ENCODE assay signal across 25 cellular contexts in the genomic region with DNA sequence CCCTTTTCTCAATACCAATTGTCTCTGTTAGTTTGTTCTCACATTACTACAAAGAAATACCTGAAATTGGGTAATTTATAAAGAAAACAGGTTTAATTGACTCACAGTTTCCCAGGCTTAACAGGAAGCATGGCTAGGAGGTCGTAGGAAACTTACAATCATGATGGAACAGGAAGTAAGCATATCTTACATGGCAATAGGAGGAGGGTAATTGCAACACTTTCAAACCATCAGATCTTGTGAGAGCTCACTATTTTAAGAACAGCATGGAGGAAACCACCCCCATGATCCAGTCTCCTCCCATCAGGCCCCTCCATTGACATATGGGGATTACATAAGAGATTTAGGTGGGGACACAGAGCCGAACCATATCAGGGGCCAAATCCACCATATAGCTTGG.
"Had no signal": no experiment of that assay in that cellular context is flagged by ENCODE, and none has a peak within 500 bp of the region (broad histone marks: within the 10 kb centered on the region; RNA-seq: fewer than 3 reads in every experiment).

No MANE protein-coding gene starts in this region.

- H3K27ac Mint-ChIP-seq: activated naive CD4-positive, alpha-beta T cell treated with anti-CD3 and anti-CD28 coated beads, Interleukin-2, amount 50 U/mL, for 72 hours; activated T-cell treated with anti-CD3 and anti-CD28 coated beads, Interleukin-2, amount 50 U/mL, for 24 hours; activated T-helper 17 cell treated with anti-CD3 and anti-CD28 coated beads, Interleukin-2, amount 50 U/mL, for 72 hours; natural killer cell treated with Interleukin-12 subunit alpha and Interleukin-12 subunit beta and Interleukin-15 and Interleukin-18, amount 100 ng/mL, for 72 hours; progenitor cell of endocrine pancreas; stimulated activated naive B cell treated with anti-CD40 and anti-IgM and Interleukin-4, amounts not matched to agents 10 μg/mL and 1 μg/mL and 100 μg/mL, for 72 hours; WTC11 had no signal

- H3K4me1 Mint-ChIP-seq: activated T-helper 17 cell treated with anti-CD3 and anti-CD28 coated beads, Interleukin-2, amount 50 U/mL, for 72 hours; stimulated activated naive B cell treated with anti-CD40 and anti-IgM and Interleukin-4, amounts not matched to agents 10 μg/mL and 1 μg/mL and 100 μg/mL, for 72 hours; WTC11 had no signal

- H3K27me3 Mint-ChIP-seq: activated T-cell treated with anti-CD3 and anti-CD28 coated beads, Interleukin-2, amount 50 U/mL, for 24 hours; activated T-helper 17 cell treated with anti-CD3 and anti-CD28 coated beads, Interleukin-2, amount 50 U/mL, for 72 hours; natural killer cell treated with Interleukin-12 subunit alpha and Interleukin-12 subunit beta and Interleukin-15 and Interleukin-18, amount 100 ng/mL, for 72 hours; progenitor cell of endocrine pancreas; stimulated activated naive B cell treated with anti-CD40 and anti-IgM and Interleukin-4, amounts not matched to agents 10 μg/mL and 1 μg/mL and 100 μg/mL, for 72 hours had no signal

- H3K4me3 Mint-ChIP-seq: activated T-cell treated with anti-CD3 and anti-CD28 coated beads, Interleukin-2, amount 50 U/mL, for 24 hours; activated T-helper 17 cell treated with anti-CD3 and anti-CD28 coated beads, Interleukin-2, amount 50 U/mL, for 72 hours; natural killer cell treated with Interleukin-12 subunit alpha and Interleukin-12 subunit beta and Interleukin-15 and Interleukin-18, amount 100 ng/mL, for 72 hours; stimulated activated naive B cell treated with anti-CD40 and anti-IgM and Interleukin-4, amounts not matched to agents 10 μg/mL and 1 μg/mL and 100 μg/mL, for 72 hours; WTC11 had no signal

- H3K36me3 Mint-ChIP-seq: stimulated activated naive B cell treated with anti-CD40 and anti-IgM and Interleukin-4, amounts not matched to agents 10 μg/mL and 1 μg/mL and 100 μg/mL, for 72 hours had no signal

- H3K4me3 ChIP-seq: ascending aorta, esophagus squamous epithelium, gastroesophageal sphincter, sigmoid colon, smooth muscle cell, testis, uterus had no signal

- DNase-seq: activated CD8-positive, alpha-beta memory T cell treated with anti-CD3 and anti-CD28 coated beads, Interleukin-2, amount 50 U/mL, for 4 hours; activated T-cell treated with anti-CD3 and anti-CD28 coated beads, Interleukin-2, amount 50 U/mL, for 24 hours; brain microvascular endothelial cell; caudate nucleus; dermis blood vessel endothelial cell; effector memory CD4-positive, alpha-beta T cell; esophagus squamous epithelium; head of caudate nucleus; islet precursor cell; left cardiac atrium; midbrain; retina; sigmoid colon; stimulated activated CD4-positive, alpha-beta T cell treated with anti-CD3 and anti-CD28 coated beads, Interleukin-15, amount 100 ng/mL, for 24 hours; stimulated activated naive B cell treated with anti-CD40 and anti-IgM and Interleukin-4, amounts not matched to agents 10 μg/mL and 1 μg/mL and 100 μg/mL, for 72 hours; testis; uterus had no signal
